ENCODE assay signal across 1 cellular context in the genomic region with DNA sequence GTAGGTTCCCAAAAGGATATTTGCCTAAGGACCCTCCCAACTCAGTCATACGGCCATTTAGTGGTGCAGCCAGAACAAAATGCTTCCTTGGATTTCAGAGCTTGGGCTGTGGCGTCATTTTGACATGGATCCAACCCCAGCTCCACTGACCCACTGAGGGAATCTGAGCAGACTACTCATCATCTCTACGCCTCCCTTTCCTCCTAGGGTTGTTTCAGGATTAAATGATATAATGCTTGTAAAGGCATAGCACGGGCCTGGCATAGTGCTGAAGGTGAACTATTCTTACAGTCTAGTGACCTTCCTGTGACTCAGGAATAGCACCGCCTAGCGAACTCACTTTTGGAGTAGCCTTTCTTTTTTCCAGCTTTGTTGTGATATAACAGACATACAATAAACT.
TF ChIP-seq lines count a peak whose summit lies in the region.

No MANE protein-coding gene starts in this region.

TF ChIP-seq in IMR-90, 13 proteins besides CTCF, POLR2A, EP300 and RAD21 (continued from another document):
- TF ChIP-seq MAZ (IDR thresholded peaks at IDR 0.05; ENCODE audit: borderline replicate concordance, low read depth, low read length) (no peak), BHLHE40 (IDR thresholded peaks at IDR 0.05; ENCODE audit: low read depth, low read length) (no peak), MXI1 (IDR thresholded peaks at IDR 0.05; ENCODE audit: borderline replicate concordance, low read depth, low read length) (no peak), SMC3 (IDR thresholded peaks at IDR 0.05; ENCODE audit: low read depth, low read length) (no peak)
